In genomic region chr19:42791142-42791541, GRCh38 we compare ENCODE assay signal across 16 cellular contexts. TPM values are rescaled to one million over a fixed set of nuclear protein-coding genes. Genes with fewer than 3 reads are reported as not detected.
A peak's percentile ranks its signal among the peaks of the same experiment; 100 is the strongest.
DNase-seq lines count a peak whose midpoint lies in the region; ATAC-seq and TF ChIP-seq lines count a peak whose summit lies in the region.
"Not testable (repeated sequence)": the region's sequence is repeated elsewhere in the genome, so short reads cannot be mapped to it uniquely, and the experiment has no call there.
"Had no signal": no experiment of that assay in that cellular context is flagged by ENCODE, and none has a peak within 500 bp of the region (broad histone marks: within the 10 kb centered on the region; RNA-seq: fewer than 3 reads in every experiment).

No MANE protein-coding gene starts in this region.

- peak; percentile 62 to 80 for TF ChIP-seq CTCF in GM23338 (conservative IDR thresholded peaks at IDR 0.05; ENCODE audit: low read depth in 2 of 2)
- peak; percentile 19; the same call in 1 of the 2 replicates for TF ChIP-seq CTCF in LNCaP clone FGC (IDR thresholded peaks at IDR 0.05; ENCODE audit: control insufficient read depth, extremely low read depth, insufficient read depth)
- TF ChIP-seq CTCF in OCI-LY3 (IDR thresholded peaks at IDR 0.05; ENCODE audit: low read depth, low read length) = peak; percentile 57
- peak; percentile 18 for TF ChIP-seq CTCF in endodermal cell (conservative IDR thresholded peaks at IDR 0.05)

- H3K36me3 Mint-ChIP-seq in GM23338 (ENCODE audit: low read depth) = peaks cover 32% of the 10 kb centered on the region; the same call in 2 of the 3 replicates
- not testable (repeated sequence) for H3K36me3 Mint-ChIP-seq in endodermal cell (ENCODE audit: low read depth)

- not testable (repeated sequence) for H3K79me2 ChIP-seq in GM23338 (replicated peaks; ENCODE audit: insufficient read depth); OCI-LY3 (ENCODE audit: low read length)

- not testable (repeated sequence) for H4K20me1 ChIP-seq in GM23338 (replicated peaks; ENCODE audit: insufficient read depth); OCI-LY3 (ENCODE audit: insufficient read depth, low read length)

- H3K9me3 ChIP-seq in OCI-LY3 (ENCODE audit: insufficient read depth, low read length) = not testable (repeated sequence)
- H3K9me3 ChIP-seq in endodermal cell (ENCODE audit: control insufficient read depth, low read length) = peaks cover 23% of the 10 kb centered on the region

- not testable (repeated sequence) for H3K4me3 ChIP-seq in GM23338; LNCaP clone FGC (ENCODE audit: low read depth, low read length); OCI-LY3 (ENCODE audit: low read length); endodermal cell (ENCODE audit: low read length)

- H3K4me3 Mint-ChIP-seq in GM23338, endodermal cell: not testable (repeated sequence)

- not testable (repeated sequence) for H3K27ac Mint-ChIP-seq in GM23338, endodermal cell

- H3K36me3 ChIP-seq in GM23338 (ENCODE audit: insufficient read depth); OCI-LY3 (replicated peaks; ENCODE audit: low read depth, low read length); endodermal cell (ENCODE audit: control insufficient read depth, insufficient read depth, low read length): not testable (repeated sequence)

- H3K4me2 ChIP-seq in GM23338; OCI-LY3 (ENCODE audit: low read length): not testable (repeated sequence)

- not testable (repeated sequence) for H3F3A ChIP-seq in GM23338 (replicated peaks; ENCODE audit: low read depth)

- not testable (repeated sequence) for H3K9me2 ChIP-seq in GM23338 (ENCODE audit: insufficient read depth)

- 0 out of 2 replicates have a peak, but pooled peaks cover 12% of the 10 kb centered on the region for H3K4me1 ChIP-seq in GM23338 (ENCODE audit: insufficient read depth)
- not testable (repeated sequence) for H3K4me1 ChIP-seq in OCI-LY3 (ENCODE audit: low read length); endodermal cell (ENCODE audit: control insufficient read depth, insufficient read depth, low read length)

- DNase-seq in DMS53 (lab: John Stamatoyannopoulos, UW) (peak; percentile 27), GM23338 (ENCODE audit: low spot score) (peak; percentile 46), amniotic epithelial cell (ENCODE audit: low read depth) (peak; percentile 6), glomerular visceral epithelial cell (ENCODE audit: extremely low spot score) (peak; percentile 14)
- DNase-seq in LNCaP clone FGC (ENCODE audit: low read depth); endodermal cell: not testable (repeated sequence)

- H2AFZ ChIP-seq in GM23338; OCI-LY3 (ENCODE audit: low read depth, low read length): not testable (repeated sequence)

- H3K9ac ChIP-seq in OCI-LY3 (ENCODE audit: low read length); endodermal cell (ENCODE audit: extremely low read depth, low read length, poor library complexity, severe bottlenecking): not testable (repeated sequence)

- ATAC-seq in GM23338 = not testable (repeated sequence)

- 64 to 100% methylated on average over 1 of the region's 1 CpG for WGBS in endodermal cell (ENCODE audit: insufficient coverage in 1 of 2, insufficient read length in 1 of 2), 2 experiments

- H3K27ac ChIP-seq in GM23338 (ENCODE audit: low read depth); OCI-LY3 (ENCODE audit: low read length); endodermal cell (ENCODE audit: low read depth, low read length): not testable (repeated sequence)

- not testable (repeated sequence) for H3K4me1 Mint-ChIP-seq in GM23338, endodermal cell

- H3K27me3 Mint-ChIP-seq in GM23338 (ENCODE audit: insufficient read depth, low read depth, poor library complexity); endodermal cell (ENCODE audit: insufficient read depth): not testable (repeated sequence)

- peaks cover 95% of the 10 kb centered on the region for H3K9me3 Mint-ChIP-seq in GM23338
- H3K9me3 Mint-ChIP-seq in endodermal cell = peaks cover 85% of the 10 kb centered on the region

- H3K27me3 ChIP-seq in GM23338 (ENCODE audit: insufficient read depth); OCI-LY3 (ENCODE audit: low read depth, low read length); endodermal cell (ENCODE audit: control insufficient read depth, insufficient read depth, low read length, poor library complexity, severe bottlenecking): not testable (repeated sequence)

RNA-seq across cellular contexts. Expression of gene PSG8, which starts 25.7 kb away (rescaled TPM):
- not detected in 2 replicates for total RNA-seq in GM23338 (2014; rRNA removed; shearing (Covaris generic))
- polyA plus RNA-seq in GM23338 (2016; fragmentation: Nextera tagmentation; extraction: Ambion mirVana) = 0.32 TPM in 1 of 2 replicates, not detected in the other
- total RNA-seq in endodermal cell = not detected
- polyA plus RNA-seq in endodermal cell (2013, experiment 1 of 2) = not detected
- not detected for polyA plus RNA-seq in endodermal cell (2013, experiment 2 of 2)
- total RNA-seq: CD4-positive, alpha-beta memory T cell; Daoy; heart right ventricle; LHCN-M2; lung; myocyte; omental fat pad; right atrium auricular region; temporal lobe had no signal
- polyA plus RNA-seq: CD4-positive, alpha-beta memory T cell; heart right ventricle; lung had no signal

RNA-seq across cellular contexts. Expression of gene PSG3, which starts 50.9 kb away (rescaled TPM):
- total RNA-seq in GM23338 (2014; rRNA removed; shearing (Covaris generic)) = not detected in 2 replicates
- polyA plus RNA-seq in GM23338 (2016; fragmentation: Nextera tagmentation; extraction: Ambion mirVana) = not detected in 2 replicates
- total RNA-seq in endodermal cell = not detected
- not detected for polyA plus RNA-seq in endodermal cell (2013, experiment 1 of 2)
- polyA plus RNA-seq in endodermal cell (2013, experiment 2 of 2) = not detected
- total RNA-seq: CD4-positive, alpha-beta memory T cell; Daoy; heart right ventricle; LHCN-M2; lung; myocyte; omental fat pad; right atrium auricular region; temporal lobe had no signal
- polyA plus RNA-seq: CD4-positive, alpha-beta memory T cell; heart right ventricle; lung had no signal

Comparison
In these comparisons a context has a peak if more than half of its experiments do, and no peak if none do; other contexts are left out.
1. CTCF ChIP-seq: peak in every context shown above with its lines; median percentile 71 in GM23338; 57 in OCI-LY3; 19 in LNCaP clone FGC; 18 in endodermal cell.